In genomic region chr2:84901593-84902120, GRCh38 we compare ENCODE assay signal across 15 cellular contexts. TPM values are rescaled to one million over a fixed set of nuclear protein-coding genes. Genes with fewer than 3 reads are reported as not detected.
DNase-seq lines count a peak whose midpoint lies in the region; ATAC-seq and TF ChIP-seq lines count a peak whose summit lies in the region.
"Had no signal": no experiment of that assay in that cellular context is flagged by ENCODE, and none has a peak within 500 bp of the region (broad histone marks: within the 10 kb centered on the region; RNA-seq: fewer than 3 reads in every experiment).

No MANE protein-coding gene starts in this region.

- H3K36me3 ChIP-seq in osteoblast (ENCODE audit: insufficient read depth, low read length) = peaks cover 6% of the 10 kb centered on the region

- peaks cover 39% of the 10 kb centered on the region for H3K4me1 ChIP-seq in osteoblast (ENCODE audit: insufficient read depth, low read length)

- no peak overlapping the region for H3K4me2 ChIP-seq in osteoblast (ENCODE audit: insufficient read depth, low read length)

- H3K4me3 ChIP-seq in cardiac fibroblast (replicated peaks in 1 of 2; ENCODE audit: low read depth in 2 of 2, low read length in 2 of 2) (no peak overlapping the region), osteoblast (ENCODE audit: insufficient read depth, low read length) (no peak overlapping the region)
- H3K4me3 ChIP-seq: heart left ventricle, skin epidermis had no signal

- H3K27me3 ChIP-seq in osteoblast (ENCODE audit: insufficient read depth, low read length) = no peaks in the 10 kb centered on the region
- H3K27me3 ChIP-seq: heart left ventricle had no signal

- in situ Hi-C loops in ACHN (cut with HindIII; ENCODE audit: low pct_ligation_motif_present, low pct_unique_long_range_greater_than_20kb, low sequenced_read_pairs) = no loop called here

- peaks cover 11% of the 10 kb centered on the region for H3K79me2 ChIP-seq in osteoblast (ENCODE audit: insufficient read depth, low read length)

- H3K27ac ChIP-seq in osteoblast (ENCODE audit: low read depth, low read length) = peak overlapping the region; percentile 57

- DNase-seq in EH (ENCODE audit: low read depth) (peak; percentile 95), M059J (ENCODE audit: low read depth) (peak; percentile 84), cardiac fibroblast (ENCODE audit: low read depth in 2 of 2) (peak; percentile 66 to 79), osteoblast (ENCODE audit: insufficient read length, low spot score, missing footprints) (peak; percentile 82), A172 (ENCODE audit: low spot score) (no peak), ACHN (no peak), GM19240 (ENCODE audit: insufficient read length, low spot score) (no peak)
- DNase-seq: anterior cingulate cortex, KG1, left cardiac atrium, NCI-H187 had no signal

- no peak for ATAC-seq in HG02938 (IDR thresholded peaks at IDR 0.05; ENCODE audit: unreplicated experiment)
- ATAC-seq: heart left ventricle, left cardiac atrium, Right ventricle myocardium inferior had no signal

- H2AFZ ChIP-seq in osteoblast (ENCODE audit: low read length) = no peak overlapping the region

- no peak for TF ChIP-seq CTCF in cardiac fibroblast (IDR thresholded peaks at IDR 0.05; ENCODE audit: low read depth, low read length)
- no peak for TF ChIP-seq CTCF in osteoblast (IDR thresholded peaks at IDR 0.05; ENCODE audit: extremely low read depth, low read depth, low read length)

- H3K9me3 ChIP-seq in osteoblast (ENCODE audit: low read depth, low read length) = no peaks in the 10 kb centered on the region
- H3K9me3 ChIP-seq: heart left ventricle had no signal

- peaks cover 6% of the 10 kb centered on the region for H4K20me1 ChIP-seq in osteoblast (ENCODE audit: insufficient read depth, low read length)

RNA-seq across cellular contexts. Expression of gene TMSB10, which starts 3.8 kb away (rescaled TPM):
- 7,017 and 9,457 TPM in 2 replicates for total RNA-seq in M059J (2014; rRNA removed; shearing (Covaris generic))
- total RNA-seq in osteoblast = 3,633 and 4,065 TPM in 2 replicates
- total RNA-seq in A172 (2014; rRNA removed; shearing (Covaris generic)) = 8,628 and 10,596 TPM in 2 replicates

RNA-seq across cellular contexts. Expression of gene TRABD2A, which starts 20.8 kb away (rescaled TPM):
- total RNA-seq in M059J (2014; rRNA removed; shearing (Covaris generic)) = 0.81 and 3.7 TPM in 2 replicates
- total RNA-seq in osteoblast = 2.9 and 3.5 TPM in 2 replicates
- 10.6 and 12.6 TPM in 2 replicates for total RNA-seq in A172 (2014; rRNA removed; shearing (Covaris generic))

Comparison
In these comparisons a context has a peak if more than half of its experiments do, and no peak if none do; other contexts are left out.
1. DNase-seq: peak in EH (single experiment), M059J (single experiment), cardiac fibroblast (2 of 2) and osteoblast (single experiment); none in A172 (single experiment), ACHN (single experiment) and GM19240 (single experiment).